Comparison of ENCODE assay signal across 9 cellular contexts in the genomic region with DNA sequence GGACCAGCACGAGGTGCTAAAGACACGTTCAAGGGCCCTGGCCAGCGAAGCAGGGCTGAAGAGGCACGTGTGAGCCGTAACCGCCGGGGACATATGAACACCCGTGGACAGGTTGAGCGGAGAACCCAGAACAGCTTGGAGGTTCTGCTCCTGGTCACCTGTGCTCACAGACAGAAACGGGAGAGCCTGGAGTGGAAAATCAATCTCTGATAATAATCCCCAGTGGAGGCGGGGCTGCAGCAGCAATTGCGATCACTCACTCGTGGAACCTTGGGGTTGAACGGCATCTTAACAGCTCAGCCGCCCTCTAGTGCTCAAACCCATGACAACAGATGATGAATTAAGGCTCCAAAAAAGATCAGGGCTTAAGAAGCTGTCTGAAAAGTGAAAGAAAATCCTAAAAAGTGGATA.
DNase-seq lines count a peak whose midpoint lies in the region; ATAC-seq and TF ChIP-seq lines count a peak whose summit lies in the region.
"Had no signal": no experiment of that assay in that cellular context is flagged by ENCODE, and none has a peak within 500 bp of the region (broad histone marks: within the 10 kb centered on the region; RNA-seq: fewer than 3 reads in every experiment).

No MANE protein-coding gene starts in this region.

- no peak overlapping the region for H3K27ac Mint-ChIP-seq in activated naive CD8-positive, alpha-beta T cell treated with anti-CD3 and anti-CD28 coated beads, Interleukin-2, amount 50 U/mL, for 24 hours
- H3K27ac Mint-ChIP-seq in nephron, result no peak overlapping the region
- H3K27ac Mint-ChIP-seq: activated naive CD8-positive, alpha-beta T cell treated with anti-CD3 and anti-CD28 coated beads, Interleukin-2, amount 10 ng/mL, durations not matched to agents 7 days and 5 days had no signal

- H3K4me1 Mint-ChIP-seq in activated naive CD8-positive, alpha-beta T cell treated with anti-CD3 and anti-CD28 coated beads, Interleukin-2, amount 50 U/mL, for 24 hours, result peaks cover 15% of the 10 kb centered on the region
- peaks cover 6% of the 10 kb centered on the region for H3K4me1 Mint-ChIP-seq in nephron

- no peaks in the 10 kb centered on the region for H3K9me3 Mint-ChIP-seq in activated naive CD8-positive, alpha-beta T cell treated with anti-CD3 and anti-CD28 coated beads, Interleukin-2, amount 50 U/mL, for 24 hours
- no peaks in the 10 kb centered on the region for H3K9me3 Mint-ChIP-seq in nephron
- H3K9me3 Mint-ChIP-seq: activated naive CD8-positive, alpha-beta T cell treated with anti-CD3 and anti-CD28 coated beads, Interleukin-2, amount 10 ng/mL, durations not matched to agents 7 days and 5 days had no signal

- H3K4me3 Mint-ChIP-seq in activated naive CD8-positive, alpha-beta T cell treated with anti-CD3 and anti-CD28 coated beads, Interleukin-2, amount 50 U/mL, for 24 hours, result no peak overlapping the region
- no peak overlapping the region for H3K4me3 Mint-ChIP-seq in nephron
- H3K4me3 Mint-ChIP-seq: activated naive CD8-positive, alpha-beta T cell treated with anti-CD3 and anti-CD28 coated beads, Interleukin-2, amount 10 ng/mL, durations not matched to agents 7 days and 5 days had no signal

- peak; percentile 21 for DNase-seq in activated gamma-delta T cell treated with Interleukin-2 at 50 U/mL for 16 hours
- DNase-seq in activated gamma-delta T cell (lab: John Stamatoyannopoulos, UW), result no peak
- peak; percentile 42 for DNase-seq in NOMO-1 treated with DMSO at 0.1 percent for 48 hours (lab: John Stamatoyannopoulos, UW; ENCODE audit: unreplicated experiment)
- peak; percentile 32 for DNase-seq in activated naive CD8-positive, alpha-beta T cell treated with anti-CD3 and anti-CD28 coated beads, Interleukin-2, amount 50 U/mL, for 24 hours
- no peak for DNase-seq in middle frontal gyrus (ENCODE audit: extremely low spot score, low spot score)
- DNase-seq: activated naive CD8-positive, alpha-beta T cell treated with anti-CD3 and anti-CD28 coated beads, Interleukin-2, amount 10 ng/mL, durations not matched to agents 7 days and 5 days had no signal

- H3K27me3 Mint-ChIP-seq in activated naive CD8-positive, alpha-beta T cell treated with anti-CD3 and anti-CD28 coated beads, Interleukin-2, amount 50 U/mL, for 24 hours, result no peaks in the 10 kb centered on the region
- H3K27me3 Mint-ChIP-seq in nephron (ENCODE audit: low read depth), result no peaks in the 10 kb centered on the region
- H3K27me3 Mint-ChIP-seq: activated naive CD8-positive, alpha-beta T cell treated with anti-CD3 and anti-CD28 coated beads, Interleukin-2, amount 10 ng/mL, durations not matched to agents 7 days and 5 days had no signal

- ATAC-seq in activated naive CD8-positive, alpha-beta T cell treated with anti-CD3 and anti-CD28 coated beads, Interleukin-2, amount 50 U/mL, for 24 hours, result no peak
- no peak for ATAC-seq in GM19035 (IDR thresholded peaks at IDR 0.05; ENCODE audit: unreplicated experiment)
- no peak for ATAC-seq in GM18511 (IDR thresholded peaks at IDR 0.05; ENCODE audit: unreplicated experiment)

- peak in 2 of 3 experiments; percentile 31 to 41 for TF ChIP-seq CTCF in nephron (IDR thresholded peaks at IDR 0.05; ENCODE audit: unreplicated experiment in 3 of 3)

- peaks cover 5% of the 10 kb centered on the region for H3K36me3 Mint-ChIP-seq in activated naive CD8-positive, alpha-beta T cell treated with anti-CD3 and anti-CD28 coated beads, Interleukin-2, amount 50 U/mL, for 24 hours (ENCODE audit: low read depth)
- peaks cover 44% of the 10 kb centered on the region for H3K36me3 Mint-ChIP-seq in nephron (ENCODE audit: low read depth)

Comparison
In these comparisons a context has a peak if more than half of its experiments do, and no peak if none do; other contexts are left out.
1. DNase-seq: peak in activated gamma-delta T cell treated with Interleukin-2 at 50 U/mL for 16 hours (single experiment), NOMO-1 treated with DMSO at 0.1 percent for 48 hours (single experiment) and activated naive CD8-positive, alpha-beta T cell treated with anti-CD3 and anti-CD28 coated beads, Interleukin-2, amount 50 U/mL, for 24 hours (single experiment); none in activated gamma-delta T cell (single experiment) and middle frontal gyrus (single experiment).